8 cellular contexts compared by ENCODE assay signal in the genomic region with DNA sequence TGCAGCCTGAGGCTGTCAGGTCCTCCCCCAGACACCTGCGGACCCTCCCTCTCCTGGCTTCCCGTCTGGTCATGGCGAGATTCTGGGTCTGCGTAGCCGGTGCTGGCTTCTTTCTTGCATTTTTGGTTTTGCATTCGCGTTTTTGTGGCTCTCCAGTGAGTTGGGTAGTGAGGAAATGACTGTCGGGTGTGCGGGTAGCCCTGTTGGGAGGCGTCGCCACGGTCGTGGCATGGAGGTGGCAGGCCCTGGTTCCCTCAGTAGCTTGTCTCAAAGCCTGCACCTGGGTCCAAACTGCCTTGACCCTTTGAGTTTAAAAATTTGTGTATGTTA. TPM values are rescaled to one million over a fixed set of nuclear protein-coding genes. Genes with fewer than 3 reads are reported as not detected.
A peak's percentile ranks its signal among the peaks of the same experiment; 100 is the strongest.
DNase-seq lines count a peak whose midpoint lies in the region; ATAC-seq and TF ChIP-seq lines count a peak whose summit lies in the region.

No MANE protein-coding gene starts in this region.

- H3K4me1 ChIP-seq in lung (ENCODE audit: control insufficient read depth in 2 of 2, insufficient read depth in 2 of 2, low read length in 2 of 2) = peaks cover 2 to 3% of the 10 kb centered on the region in 2 donors

- WGBS in lung, 2 donors = 0 to 1% methylated on average over 13 of the region's 13 CpGs

- H3K9me3 ChIP-seq in lung (ENCODE audit: control insufficient read depth in 2 of 2, insufficient read depth in 1 of 2, low read length in 1 of 2) = no peaks in the 10 kb centered on the region

- peak; percentile 45 for DNase-seq in Ammon's horn (ENCODE audit: low spot score)
- DNase-seq in T-helper 9 cell = peak; percentile 32
- peak; percentile 65 for DNase-seq in central memory CD4-positive, alpha-beta T cell
- DNase-seq in lung (ENCODE audit: low spot score) = peak; percentile 36
- peak; percentile 12 for DNase-seq in stimulated activated CD8-positive, alpha-beta memory T cell treated with anti-CD3 and anti-CD28 coated beads, Interleukin-7, amount 100 ng/mL, for 1 hour (ENCODE audit: low read depth in 2 of 2)
- no peak for DNase-seq in RKO (ENCODE audit: low spot score)

- no peaks in the 10 kb centered on the region for H3K27me3 ChIP-seq in lung (ENCODE audit: control insufficient read depth, insufficient read depth)

- H3K4me3 ChIP-seq in lung = peak overlapping the region; percentile 68

- peak overlapping the region; percentile 81 to 91 for H3K27ac ChIP-seq in lung (ENCODE audit: low read depth in 1 of 2, low read length in 1 of 2)

- no peak for TF ChIP-seq CTCF in lung (IDR thresholded peaks at IDR 0.05; ENCODE audit: control extremely low read depth, extremely low read depth)

- peak; percentile 23 for ATAC-seq in GM19043 (IDR thresholded peaks at IDR 0.05; ENCODE audit: low read depth, unreplicated experiment)
- ATAC-seq in HG03354 (IDR thresholded peaks at IDR 0.05; ENCODE audit: poor library complexity, severe bottlenecking, unreplicated experiment) = peak; percentile 40
- ATAC-seq in lung (ENCODE audit: insufficient read depth, low FRiP score) = peak; percentile 10

- no peaks in the 10 kb centered on the region for H3K36me3 ChIP-seq in lung (ENCODE audit: control insufficient read depth in 2 of 2, insufficient read depth in 2 of 2, low read length in 2 of 2)

RNA-seq across cellular contexts. Expression of gene NHLRC3, which starts 0.3 kb away (rescaled TPM):
- 10 to 100 TPM; 23.3 to 60.3 TPM for total RNA-seq in lung
- polyA plus RNA-seq in lung = 10 to 100 TPM in 1 of 2 donors, 1 to 10 TPM in 1; 9.0 to 12.9 TPM

RNA-seq across cellular contexts. Expression of gene PROSER1, which starts 0.6 kb away (rescaled TPM):
- 10 to 100 TPM; 31.7 to 59.6 TPM for total RNA-seq in lung
- polyA plus RNA-seq in lung = 10 to 100 TPM; 13.0 to 16.6 TPM

RNA-seq across cellular contexts. Expression of gene STOML3, which starts 47.9 kb away (rescaled TPM):
- total RNA-seq in lung = 1 to 10 TPM; 5.1 to 9.8 TPM
- polyA plus RNA-seq in lung = 1 to 10 TPM; 2.0 to 3.8 TPM
